Comparison of ENCODE assay signal across 14 cellular contexts in genomic region chr7:24922099-24922773, GRCh38. TPM values are rescaled to one million over a fixed set of nuclear protein-coding genes. Genes with fewer than 3 reads are reported as not detected.
A peak's percentile ranks its signal among the peaks of the same experiment; 100 is the strongest.
DNase-seq lines count a peak whose midpoint lies in the region; FAIRE-seq and TF ChIP-seq lines count a peak whose summit lies in the region.
"Had no signal": no experiment of that assay in that cellular context is flagged by ENCODE, and none has a peak within 500 bp of the region (broad histone marks: within the 10 kb centered on the region; RNA-seq: fewer than 3 reads in every experiment).

No MANE protein-coding gene starts in this region.

- H2AFZ ChIP-seq in OCI-LY1 (ENCODE audit: low read length) (no peak overlapping the region), endothelial cell of umbilical vein (ENCODE audit: low read depth, low read length) (no peak overlapping the region)

- DNase-seq in ELR (ENCODE audit: low read depth) (peak; percentile 31), endothelial cell of umbilical vein (ENCODE audit: low read depth, low spot score) (peak; percentile 36), nephron progenitor cell (no peak), C1 segment of cervical spinal cord (lab: John Stamatoyannopoulos, UW) (no peak), Kasumi-1 (lab: John Stamatoyannopoulos, UW) (no peak), cortex of kidney (lab: John Stamatoyannopoulos, UW) (no peak)
- DNase-seq: adrenal gland, H7, MM.1S, occipital lobe, RPMI8226 had no signal

- peak overlapping the region; percentile 53 for H3K27ac Mint-ChIP-seq in nephron progenitor cell

- H3K9ac ChIP-seq in OCI-LY1 (ENCODE audit: low read length): no peak overlapping the region; the same call in 1 of the 2 replicates
- no peak overlapping the region for H3K9ac ChIP-seq in endothelial cell of umbilical vein (replicated peaks; ENCODE audit: extremely low read depth, insufficient read depth, low read length)

- no peaks in the 10 kb centered on the region for H3K9me2 ChIP-seq in OCI-LY1 (ENCODE audit: low read depth, low read length)

- peaks cover 3% of the 10 kb centered on the region for H3K27me3 Mint-ChIP-seq in nephron progenitor cell (ENCODE audit: low read depth, poor library complexity)

- POLR2A ChIA-PET in endothelial cell of umbilical vein (lab: Charles Lee): no interaction called here

- intact Hi-C loops in endothelial cell of umbilical vein (cut with micrococcal nuclease): no loop called here

- H3K4me1 ChIP-seq in OCI-LY1 (ENCODE audit: insufficient read depth, low read length, severe bottlenecking) (peaks cover 99% of the 10 kb centered on the region), endothelial cell of umbilical vein (ENCODE audit: control insufficient read depth, extremely low read depth, insufficient read depth, low read length) (peaks cover 26% of the 10 kb centered on the region)
- H3K4me1 ChIP-seq: adrenal gland had no signal

- no peak overlapping the region for H3K4me3 Mint-ChIP-seq in nephron progenitor cell

- H3K36me3 Mint-ChIP-seq in nephron progenitor cell (ENCODE audit: low read depth): no peaks in the 10 kb centered on the region

- CTCF ChIA-PET in endothelial cell of umbilical vein (lab: Charles Lee): interaction anchor here (1.0 to 1.2 kb wide), 2 partner anchors 15 to 171 kb away, joined by 3 read pairs; no protein-coding TSS in a partner anchor

- peaks cover 34% of the 10 kb centered on the region for H3K4me1 Mint-ChIP-seq in nephron progenitor cell

- H3F3A ChIP-seq in OCI-LY1 (ENCODE audit: insufficient read depth, low read length): no peaks in the 10 kb centered on the region

- H3K27me3 ChIP-seq in OCI-LY1 (ENCODE audit: insufficient read depth, low read length) (no peaks in the 10 kb centered on the region), endothelial cell of umbilical vein (ENCODE audit: control insufficient read depth in 2 of 2, insufficient read depth in 2 of 2, low read length in 2 of 2) (no peaks in the 10 kb centered on the region)
- H3K27me3 ChIP-seq: adrenal gland, tibial nerve had no signal

- 0 out of 2 replicates have a peak, but pooled peaks cover 5% of the 10 kb centered on the region for H3K36me3 ChIP-seq in OCI-LY1 (ENCODE audit: insufficient read depth, low read length)
- H3K36me3 ChIP-seq in endothelial cell of umbilical vein (ENCODE audit: control insufficient read depth in 2 of 2, extremely low read depth in 1 of 2, insufficient read depth in 2 of 2, low read length in 2 of 2): no peaks in the 10 kb centered on the region
- H3K36me3 ChIP-seq: adrenal gland, tibial nerve had no signal

- BruUV-seq in endothelial cell of umbilical vein (replicated peaks; lab: Mats Ljungman, UMichigan): no TSS peak

- H3K4me3 ChIP-seq in OCI-LY1 (ENCODE audit: low read depth, low read length, poor library complexity, severe bottlenecking) (no peak overlapping the region), endothelial cell of umbilical vein (replicated peaks in 1 of 3; ENCODE audit: insufficient read depth in 1 of 3, low read depth in 1 of 3, low read length in 3 of 3) (no peak overlapping the region)
- H3K4me3 ChIP-seq: adrenal gland, tibial nerve had no signal

- H4K20me1 ChIP-seq in OCI-LY1 (ENCODE audit: insufficient read depth, low read length) (no peaks in the 10 kb centered on the region), endothelial cell of umbilical vein (replicated peaks; ENCODE audit: control insufficient read depth, extremely low read depth, insufficient read depth, low read length) (no peaks in the 10 kb centered on the region)

- peak overlapping the region; percentile 39; the same call in 1 of the 2 replicates for H3K4me2 ChIP-seq in OCI-LY1 (ENCODE audit: low read length)
- no peak overlapping the region for H3K4me2 ChIP-seq in endothelial cell of umbilical vein (ENCODE audit: insufficient read depth, low read length)

- H3K9me3 Mint-ChIP-seq in nephron progenitor cell: no peaks in the 10 kb centered on the region

- no peak for FAIRE-seq in endothelial cell of umbilical vein (lab: Jason Lieb, UNC)
- FAIRE-seq: G401.6 had no signal

- dilution Hi-C loops in endothelial cell of umbilical vein (cut with MboI; ENCODE audit: extremely low pct_ligation_motif_present, low sequenced_read_pairs): no loop called here

- TF ChIP-seq CTCF in OCI-LY1 (IDR thresholded peaks at IDR 0.05; ENCODE audit: low read length): no peak
- TF ChIP-seq CTCF in endothelial cell of umbilical vein (IDR thresholded peaks at IDR 0.05; ENCODE audit: extremely low read depth in 1 of 2, insufficient read depth in 1 of 2, low read depth in 1 of 2, low read length in 2 of 2): no peak
- no peak for TF ChIP-seq CTCF in nephron progenitor cell (IDR thresholded peaks at IDR 0.05)

- H3K9me3 ChIP-seq in OCI-LY1 (ENCODE audit: low read length) (no peaks in the 10 kb centered on the region), endothelial cell of umbilical vein (replicated peaks; ENCODE audit: control insufficient read depth, insufficient read depth, low read length) (no peaks in the 10 kb centered on the region)
- H3K9me3 ChIP-seq: adrenal gland, tibial nerve had no signal

- H3K79me2 ChIP-seq in OCI-LY1 (ENCODE audit: insufficient read depth, low read length) (peaks cover 99% of the 10 kb centered on the region), endothelial cell of umbilical vein (ENCODE audit: control insufficient read depth, insufficient read depth, low read length) (peaks cover 78% of the 10 kb centered on the region)

- H3K27ac ChIP-seq in OCI-LY1 (ENCODE audit: low read depth, low read length, poor library complexity, severe bottlenecking) (peak overlapping the region; percentile 57), endothelial cell of umbilical vein (ENCODE audit: insufficient read depth, low read depth, low read length) (no peak overlapping the region)
- H3K27ac ChIP-seq: adrenal gland, tibial nerve had no signal

- H3K9me1 ChIP-seq in endothelial cell of umbilical vein (replicated peaks; ENCODE audit: control insufficient read depth, extremely low read depth, insufficient read depth, low read length): no peaks in the 10 kb centered on the region

- no peak for TF ChIP-seq POLR2A in endothelial cell of umbilical vein (IDR thresholded peaks at IDR 0.05; ENCODE audit: low read depth, low read length)

TF ChIP-seq in endothelial cell of umbilical vein, 7 proteins besides CTCF, POLR2A, EP300 and RAD21:
- TF ChIP-seq MAX (IDR thresholded peaks at IDR 0.05; ENCODE audit: insufficient read depth, insufficient read length) (no peak), POLR2AphosphoS5 (IDR thresholded peaks at IDR 0.05; ENCODE audit: insufficient read depth, low read depth, low read length) (no peak), FOS (IDR thresholded peaks at IDR 0.05; ENCODE audit: borderline replicate concordance, insufficient read depth, low read length) (no peak), GATA2 (IDR thresholded peaks at IDR 0.05; ENCODE audit: insufficient read depth, insufficient read length, low read depth, low read length) (no peak), MYC (IDR thresholded peaks at IDR 0.05; ENCODE audit: low read depth, low read length) (no peak), EZH2 (IDR thresholded peaks at IDR 0.05; ENCODE audit: borderline replicate concordance, low read depth, low read length, severe bottlenecking) (no peak), JUN (IDR thresholded peaks at IDR 0.05; ENCODE audit: borderline replicate concordance, insufficient read depth, insufficient read length, low read depth) (no peak)

RNA-seq across cellular contexts. Expression of gene OSBPL3, which starts 57.7 kb away (rescaled TPM):
- 27.1 and 31.3 TPM in 2 replicates for total RNA-seq in endothelial cell of umbilical vein
- 3.6 and 7.5 TPM in 2 replicates for polyA plus RNA-seq in endothelial cell of umbilical vein
- 5.2 and 5.8 TPM in 2 replicates for polyA plus RNA-seq in endothelial cell of umbilical vein (2011; cell fraction: cytosol; rRNA removed)
- polyA plus RNA-seq in endothelial cell of umbilical vein (2011; cell fraction: nucleus; rRNA removed): 44.1 and 52.8 TPM in 2 replicates
- polyA plus RNA-seq in endothelial cell of umbilical vein (2012): 24.7 and 29.9 TPM in 2 replicates
- polyA minus RNA-seq in endothelial cell of umbilical vein: 23.1 and 35.1 TPM in 2 replicates
- 11.4 TPM for polyA minus RNA-seq in endothelial cell of umbilical vein (2011; cell fraction: cytosol; rRNA and poly(A)+ RNA removed)
- polyA minus RNA-seq in endothelial cell of umbilical vein (2011; cell fraction: nucleus; rRNA and poly(A)+ RNA removed): 37.7 and 58.7 TPM in 2 replicates

Comparison
In these comparisons a context has a peak if more than half of its experiments do, and no peak if none do; other contexts are left out.
1. DNase-seq: peak in ELR (single experiment) and endothelial cell of umbilical vein (single experiment); none in nephron progenitor cell (single experiment), C1 segment of cervical spinal cord (0 of 14), Kasumi-1 (0 of 2) and cortex of kidney (single experiment).